ENCODE assay signal across 20 cellular contexts in the genomic region with DNA sequence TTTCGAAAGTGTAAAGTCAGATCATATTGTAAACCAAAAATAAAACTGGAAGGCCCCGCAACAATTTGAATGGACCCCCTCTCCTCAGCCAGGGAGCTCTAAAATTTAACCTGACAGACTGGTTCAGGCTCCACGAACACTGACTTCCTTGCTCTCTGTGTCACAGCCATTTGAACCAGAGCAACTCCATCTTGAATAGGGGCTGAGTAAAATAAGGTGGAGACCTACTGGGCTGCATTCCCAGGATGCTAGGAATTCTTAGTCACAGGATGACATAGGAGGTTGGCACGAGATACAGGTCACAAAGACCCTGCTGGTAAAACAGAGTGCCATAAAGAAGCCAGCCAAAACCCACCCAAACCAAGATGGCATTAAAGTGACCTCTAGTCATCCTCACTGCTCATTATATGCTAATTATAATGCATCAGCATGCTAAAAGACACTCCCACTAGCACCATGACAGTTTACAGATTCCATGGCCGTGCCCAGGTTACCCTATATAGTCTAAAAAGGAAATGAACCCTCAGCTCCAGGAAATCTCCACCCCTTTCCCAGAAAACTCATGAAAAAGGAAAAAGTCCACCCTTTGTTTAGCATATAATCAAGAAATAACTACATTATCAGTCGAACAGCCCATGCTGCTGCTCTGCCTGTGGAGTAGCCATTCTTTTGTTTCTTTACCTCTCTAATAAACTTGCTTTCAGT. TPM values are rescaled to one million over a fixed set of nuclear protein-coding genes. Genes with fewer than 3 reads are reported as not detected.
DNase-seq lines count a peak whose midpoint lies in the region; ATAC-seq and TF ChIP-seq lines count a peak whose summit lies in the region.
"Had no signal": no experiment of that assay in that cellular context is flagged by ENCODE, and none has a peak within 500 bp of the region (broad histone marks: within the 10 kb centered on the region; RNA-seq: fewer than 3 reads in every experiment).

No MANE protein-coding gene starts in this region.

- H3K36me3 ChIP-seq in cardiac muscle cell (peaks cover 24% of the 10 kb centered on the region), PC-3 (ENCODE audit: low read depth, low read length) (no peaks in the 10 kb centered on the region)
- H3K36me3 ChIP-seq: colonic mucosa had no signal

- POLR2A ChIA-PET in PC-3 (lab: Charles Lee; ENCODE audit: unreplicated experiment): no interaction called here

- H4K20me1 ChIP-seq in PC-3 (ENCODE audit: low read length): no peaks in the 10 kb centered on the region

- no peaks in the 10 kb centered on the region for H3K9me3 ChIP-seq in cardiac muscle cell (ENCODE audit: low read depth)
- H3K9me3 ChIP-seq in PC-3 (ENCODE audit: low read length): no peaks in the 10 kb centered on the region
- H3K9me3 ChIP-seq: colonic mucosa, psoas muscle had no signal

- H3K27ac ChIP-seq in cardiac muscle cell (peak overlapping the region; percentile 26), PC-3 (ENCODE audit: low read length) (no peak overlapping the region)
- H3K27ac ChIP-seq: C4-2B, colonic mucosa, foreskin keratinocyte, psoas muscle had no signal

- H2AFZ ChIP-seq in PC-3 (ENCODE audit: low read length): peak overlapping the region; percentile 38; the same call in 1 of the 2 replicates

- ATAC-seq in Right ventricle myocardium inferior (no peak), PC-3 (no peak), HG02870 (IDR thresholded peaks at IDR 0.05; ENCODE audit: unreplicated experiment) (no peak)
- ATAC-seq: foreskin keratinocyte, psoas muscle had no signal

- TF ChIP-seq CTCF in cardiac muscle cell (IDR thresholded peaks at IDR 0.05; ENCODE audit: low read depth, low read length) (no peak), PC-3 (conservative IDR thresholded peaks at IDR 0.05; ENCODE audit: low read depth, low read length) (no peak), epithelial cell of esophagus (IDR thresholded peaks at IDR 0.05; ENCODE audit: insufficient read depth, low read depth, low read length, missing control alignments) (no peak)

- intact Hi-C loops in Right ventricle myocardium inferior (cut with DNase I): loop anchor here (5.0 kb wide), 1 partner anchor 55 kb away; no protein-coding TSS in a partner anchor
- intact Hi-C loops in PC-3 (cut with micrococcal nuclease): no loop called here

- H3K27me3 ChIP-seq in cardiac muscle cell (no peaks in the 10 kb centered on the region), PC-3 (ENCODE audit: low read length) (no peaks in the 10 kb centered on the region)
- H3K27me3 ChIP-seq: colonic mucosa had no signal

- peak in 1 of 2 donors; percentile 30 for DNase-seq in cardiac muscle cell (ENCODE audit: low read depth in 1 of 2, low spot score in 1 of 2)
- no peak for DNase-seq in Right ventricle myocardium inferior (ENCODE audit: missing footprints)
- peak; percentile 44 for DNase-seq in PC-3
- peak; percentile 17 for DNase-seq in epithelial cell of esophagus (ENCODE audit: low read depth)
- DNase-seq in pulmonary artery endothelial cell (ENCODE audit: low read depth, low spot score): peak; percentile 19
- DNase-seq in NCI-H1417 (lab: John Stamatoyannopoulos, UW): no peak
- no peak for DNase-seq in RPMI8226
- DNase-seq: activated CD4-positive, alpha-beta T cell treated with anti-CD3 and anti-CD28 coated beads, Interleukin-2, amount 10 ng/mL, durations not matched to agents 7 days and 5 days; activated gamma-delta T cell; anterior cingulate cortex; colonic mucosa; DMS 273 treated with DMSO at 0.1 percent for 48 hours; kidney glomerular epithelial cell; NCI-H187; NCI-H226; nephron progenitor cell; psoas muscle had no signal

- CTCF ChIA-PET in PC-3 (lab: Charles Lee): no interaction called here

- H3F3A ChIP-seq in PC-3 (ENCODE audit: low read length, unreplicated experiment): no peaks in the 10 kb centered on the region

- no peak overlapping the region for H3K4me2 ChIP-seq in PC-3 (ENCODE audit: low read length)

- no peaks in the 10 kb centered on the region for H3K9me2 ChIP-seq in PC-3 (replicated peaks; ENCODE audit: low read length)

- H3K4me1 ChIP-seq in cardiac muscle cell (ENCODE audit: low read depth) (peaks cover 6% of the 10 kb centered on the region), PC-3 (ENCODE audit: insufficient read depth, low read length) (peaks cover 8% of the 10 kb centered on the region)
- H3K4me1 ChIP-seq: colonic mucosa, foreskin keratinocyte, psoas muscle had no signal

- BruUV-seq in PC-3 (replicated peaks; lab: Mats Ljungman, UMichigan): no TSS peak

- no peaks in the 10 kb centered on the region for H3K79me2 ChIP-seq in PC-3 (ENCODE audit: low read length)

- H3K4me3 ChIP-seq in cardiac muscle cell (no peak overlapping the region), PC-3 (ENCODE audit: low read length) (no peak overlapping the region), epithelial cell of esophagus (ENCODE audit: low read length) (no peak overlapping the region)
- H3K4me3 ChIP-seq: colonic mucosa, psoas muscle had no signal

- H3K9ac ChIP-seq in PC-3 (ENCODE audit: low read length): no peak overlapping the region

RNA-seq across cellular contexts. Expression of a gene that starts 43.1 kb away (rescaled TPM):
- total RNA-seq in cardiac muscle cell (3.9 and 10.5 TPM in 2 replicates), Right ventricle myocardium inferior (2.2 TPM), PC-3 (2014; rRNA removed) (1.2 and 2.8 TPM in 2 replicates), pulmonary artery endothelial cell (1.6 and 1.7 TPM in 2 replicates)
- polyA plus RNA-seq in cardiac muscle cell: 10.5 and 17.6 TPM in 2 replicates

RNA-seq across cellular contexts. Expression of a gene that starts 57.9 kb away (rescaled TPM):
- total RNA-seq in cardiac muscle cell (25.5 and 57.9 TPM in 2 replicates), Right ventricle myocardium inferior (1.9 TPM), PC-3 (2014; rRNA removed) (0.75 and 0.87 TPM in 2 replicates), pulmonary artery endothelial cell (3.2 and 5.0 TPM in 2 replicates)
- 24.5 and 37.1 TPM in 2 replicates for polyA plus RNA-seq in cardiac muscle cell
- total RNA-seq: activated CD4-positive, alpha-beta T cell treated with anti-CD3 and anti-CD28 coated beads, Interleukin-2, amount 10 ng/mL, durations not matched to agents 7 days and 5 days had no signal

Comparison
In these comparisons a context has a peak if more than half of its experiments do, and no peak if none do; other contexts are left out.
1. DNase-seq: peak in PC-3 (single experiment), epithelial cell of esophagus (single experiment) and pulmonary artery endothelial cell (single experiment); none in Right ventricle myocardium inferior (single experiment), NCI-H1417 (0 of 3) and RPMI8226 (single experiment).